In genomic region chr1:170598618-170599017, GRCh38 we compare ENCODE assay signal across 9 cellular contexts.
"Had no signal": no experiment of that assay in that cellular context is flagged by ENCODE, and none has a peak within 500 bp of the region (broad histone marks: within the 10 kb centered on the region; RNA-seq: fewer than 3 reads in every experiment).

No MANE protein-coding gene starts in this region.

- DNase-seq: H9, HCEC 1CT, HFFc6, IMR-90, KBM-7 had no signal

- H3K4me3 Mint-ChIP-seq: GM23338, H9, HFFc6 had no signal

- H3K4me1 Mint-ChIP-seq: GM23338, H9 had no signal

- H3K27ac Mint-ChIP-seq: GM23338, H9, HFFc6 had no signal

- H3K4me3 ChIP-seq: GM23338 had no signal

- H3K27ac ChIP-seq: HL-60 had no signal

- FAIRE-seq: H1, H54 had no signal

- H2AFZ ChIP-seq: GM23338 had no signal

- H3K4me2 ChIP-seq: GM23338 had no signal

- ATAC-seq: GM23338 had no signal
